ENCODE assay signal across 20 cellular contexts in the genomic region with DNA sequence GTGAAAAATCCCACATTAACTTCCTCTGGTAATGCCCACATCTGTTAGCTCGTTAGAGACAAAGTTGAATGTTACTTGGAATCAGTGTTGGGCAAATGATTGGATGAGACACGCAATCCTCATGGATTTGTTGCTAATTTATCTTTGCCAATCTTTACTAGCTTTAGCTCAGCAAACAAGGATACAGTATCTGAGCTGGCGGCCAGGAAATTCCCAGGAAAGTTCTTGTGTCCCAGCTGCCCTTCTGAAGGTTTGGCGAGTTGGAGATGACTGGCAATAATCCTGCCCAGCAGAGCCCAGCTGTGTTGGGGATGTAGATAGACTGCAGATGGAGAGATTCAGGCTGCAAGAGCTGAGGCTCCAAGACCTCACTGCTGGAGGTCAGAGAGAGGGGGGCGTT.
"Had no signal": no experiment of that assay in that cellular context is flagged by ENCODE, and none has a peak within 500 bp of the region (broad histone marks: within the 10 kb centered on the region; RNA-seq: fewer than 3 reads in every experiment).

No MANE protein-coding gene starts in this region.

- H3K4me2 ChIP-seq: smooth muscle cell had no signal

- H3K27ac Mint-ChIP-seq: memory B cell, mesothelial cell of epicardium, natural killer cell had no signal

- H3K4me3 ChIP-seq: heart right ventricle, left lung, lower lobe of right lung, ovary, smooth muscle cell, tibial nerve had no signal

- H3K27ac ChIP-seq: heart right ventricle, left lung, lower lobe of right lung, ovary, tibial nerve had no signal

- H3K36me3 ChIP-seq: heart right ventricle, left lung, lower lobe of right lung, ovary, tibial nerve had no signal

- ATAC-seq: esophagus mucosa, heart right ventricle, left lung, lower lobe of right lung, natural killer cell, right cardiac atrium had no signal

- H3K4me3 Mint-ChIP-seq: memory B cell, mesothelial cell of epicardium, natural killer cell, neural crest cell had no signal

- H3K4me1 Mint-ChIP-seq: memory B cell, mesothelial cell of epicardium, natural killer cell, neural crest cell had no signal

- H3K27me3 Mint-ChIP-seq: memory B cell had no signal

- H3K4me1 ChIP-seq: heart right ventricle, left lung, lower lobe of right lung, tibial nerve had no signal

- FAIRE-seq: endometrium, frontal cortex had no signal

- H3K9me3 ChIP-seq: heart right ventricle, left lung, lower lobe of right lung, ovary, tibial nerve had no signal

- H3K27me3 ChIP-seq: heart right ventricle, left lung, ovary, tibial nerve had no signal

- H3K36me3 Mint-ChIP-seq: memory B cell, mesothelial cell of epicardium, natural killer cell had no signal

- DNase-seq: cortex of kidney; effector memory CD4-positive, alpha-beta T cell; heart right ventricle; islet precursor cell; left lung; lower lobe of right lung; natural killer cell; nucleus accumbens; ovary; right cardiac atrium; stimulated activated CD4-positive, alpha-beta T cell treated with anti-CD3 and anti-CD28 coated beads, Interleukin-2, amount 100 ng/mL, for 48 hours; stimulated activated naive CD4-positive, alpha-beta T cell treated with Interleukin-2 at 50 U/mL for 16 hours had no signal

- H3K9me3 Mint-ChIP-seq: memory B cell, neural crest cell had no signal
